24 cellular contexts compared by ENCODE assay signal in the genomic region with DNA sequence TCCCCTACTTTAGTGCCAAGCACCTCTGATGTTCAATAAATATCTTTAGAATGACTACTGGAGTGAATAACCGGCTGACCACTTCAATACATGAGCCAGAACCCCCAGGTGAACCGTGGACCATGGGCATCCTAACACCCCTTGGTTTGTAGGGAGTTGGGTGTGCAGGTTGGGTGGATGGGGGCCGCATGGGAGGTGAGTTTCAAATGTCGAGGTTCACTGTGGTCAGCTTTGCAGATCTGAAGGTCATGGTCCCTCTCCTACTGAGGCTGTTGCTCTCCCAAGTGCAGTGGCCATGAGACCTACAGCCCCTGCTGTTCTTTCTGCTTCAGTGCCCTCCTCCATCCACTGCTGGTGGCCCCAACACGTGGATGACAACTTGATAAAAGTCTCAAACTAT.
"Had no signal": no experiment of that assay in that cellular context is flagged by ENCODE, and none has a peak within 500 bp of the region (broad histone marks: within the 10 kb centered on the region; RNA-seq: fewer than 3 reads in every experiment).

No MANE protein-coding gene starts in this region.

- H3K27ac ChIP-seq: colonic mucosa, coronary artery, dorsolateral prefrontal cortex, epithelial cell of prostate, esophagus muscularis mucosa, esophagus squamous epithelium, foreskin keratinocyte, gastrocnemius medialis, gastroesophageal sphincter, heart left ventricle had no signal

- H3K4me3 Mint-ChIP-seq: dendritic cell treated with granulocyte-macrophage colony-stimulating factor and Interleukin-4, amounts not matched to agents 40 ng/mL and 50 ng/mL, for 4 days; effector memory CD8-positive, alpha-beta T cell; endodermal cell had no signal

- H3K4me3 ChIP-seq: colonic mucosa, coronary artery, dorsolateral prefrontal cortex, esophagus muscularis mucosa, esophagus squamous epithelium, gastrocnemius medialis, gastroesophageal sphincter, heart left ventricle had no signal

- H3K27ac Mint-ChIP-seq: dendritic cell treated with granulocyte-macrophage colony-stimulating factor and Interleukin-4, amounts not matched to agents 40 ng/mL and 50 ng/mL, for 4 days; effector memory CD8-positive, alpha-beta T cell; endodermal cell had no signal

- H3K4me1 ChIP-seq: colonic mucosa, esophagus muscularis mucosa, esophagus squamous epithelium, foreskin keratinocyte, gastrocnemius medialis, gastroesophageal sphincter, heart left ventricle had no signal

- H3K27me3 ChIP-seq: colonic mucosa, esophagus squamous epithelium, foreskin keratinocyte had no signal

- ATAC-seq: effector memory CD8-positive, alpha-beta T cell; esophagus mucosa; foreskin keratinocyte; gastrocnemius medialis; gastroesophageal sphincter; heart left ventricle had no signal

- H3K36me3 ChIP-seq: colonic mucosa, esophagus muscularis mucosa, esophagus squamous epithelium, gastrocnemius medialis, gastroesophageal sphincter, heart left ventricle had no signal

- H3K4me1 Mint-ChIP-seq: endodermal cell had no signal

- H3K9me3 ChIP-seq: colonic mucosa, esophagus muscularis mucosa, esophagus squamous epithelium, gastrocnemius medialis, heart left ventricle had no signal

- DNase-seq: colonic mucosa; cortex of kidney; dermis blood vessel endothelial cell; dorsolateral prefrontal cortex; effector CD4-positive, alpha-beta T cell; effector CD8-positive, alpha-beta T cell; effector memory CD4-positive, alpha-beta T cell; effector memory CD8-positive, alpha-beta T cell; endodermal cell; erythroblast; esophagus squamous epithelium; foreskin fibroblast; foreskin keratinocyte; foreskin melanocyte; gastrocnemius medialis; glutamatergic neuron; head of caudate nucleus; heart left ventricle had no signal
